In the genomic region with DNA sequence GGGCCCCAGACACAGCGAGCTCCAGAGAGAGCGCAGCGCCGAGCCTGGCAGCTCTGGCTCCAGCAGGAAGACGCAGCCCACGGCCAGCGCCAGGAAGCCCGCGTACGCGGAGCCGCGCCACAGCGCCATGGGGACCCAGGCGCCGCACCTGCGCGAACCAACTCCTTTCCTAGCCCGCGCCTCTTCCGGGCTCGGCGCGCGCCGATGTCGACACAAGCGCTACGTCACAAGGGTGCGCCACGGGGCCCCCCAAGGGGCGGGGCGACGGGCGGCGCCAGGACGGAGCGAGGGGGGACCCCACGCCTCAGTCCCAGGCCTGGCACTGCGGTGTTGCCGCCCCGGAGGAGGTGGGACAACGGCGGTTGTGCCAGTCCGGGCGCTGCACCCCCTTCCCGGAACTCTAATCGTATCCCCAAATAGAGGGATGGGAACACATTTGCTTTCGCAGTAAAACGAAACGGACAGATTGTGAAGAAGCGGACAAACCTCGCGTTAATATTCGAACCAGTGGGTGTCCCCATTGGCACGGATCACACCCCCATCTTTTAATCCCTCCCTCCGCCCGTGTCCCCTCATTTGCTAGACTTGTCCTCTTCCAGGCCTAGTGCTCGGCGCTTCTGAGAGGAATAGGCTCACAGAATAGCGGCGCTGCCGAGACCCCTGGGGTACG, we compare ENCODE assay signal across 1 cellular context.
A peak's percentile ranks its signal among the peaks of the same experiment; 100 is the strongest.
TF ChIP-seq lines count a peak whose summit lies in the region.

A gene (minus strand): TSS at position 196 of the 670 bp plus-strand sequence. CDS start 67 bp downstream, at position 129.

TF ChIP-seq in HepG2, 621 proteins besides CTCF, POLR2A, EP300 and RAD21 (continued from another document and continues in another):
- TF ChIP-seq MAFK (conservative IDR thresholded peaks at IDR 0.05 in 1 of 2, IDR thresholded peaks at IDR 0.05 in 1 of 2; ENCODE audit: low read length in 2 of 2) (no peak), ZNF225 (CRISPR knock-in tag; IDR thresholded peaks at IDR 0.05) (no peak), ZNF354B (CRISPR knock-in tag; IDR thresholded peaks at IDR 0.05) (no peak), ZNF24 (IDR thresholded peaks at IDR 0.05) (no peak), ZNF781 (CRISPR knock-in tag; IDR thresholded peaks at IDR 0.05; ENCODE audit: borderline replicate concordance, not compliant biosample characterization) (no peak), ZNF768 (CRISPR knock-in tag; IDR thresholded peaks at IDR 0.05) (peak; percentile 69; the same call in 1 of the 2 replicates), AGO1 (IDR thresholded peaks at IDR 0.05; ENCODE audit: low read depth, low read length, poor library complexity, severe bottlenecking) (peak; percentile 39), PCBP1 (IDR thresholded peaks at IDR 0.05; ENCODE audit: borderline replicate concordance, low read depth, low read length) (0 out of 2 replicates have a peak, but pooled peaks have one; percentile 58), ZNF883 (CRISPR knock-in tag; IDR thresholded peaks at IDR 0.05; ENCODE audit: not compliant biosample characterization) (no peak), ZNF619 (CRISPR knock-in tag; IDR thresholded peaks at IDR 0.05) (0 out of 2 replicates have a peak, but pooled peaks have one; percentile 73), MIER3 (CRISPR knock-in tag; IDR thresholded peaks at IDR 0.05; ENCODE audit: borderline replicate concordance) (peak; percentile 96; the same call in 1 of the 2 replicates), TCF12 (IDR thresholded peaks at IDR 0.05) (no peak), TCF12 (CRISPR knock-in tag; IDR thresholded peaks at IDR 0.05) (peak; percentile 73; the same call in 1 of the 2 replicates), CEBPB (IDR thresholded peaks at IDR 0.05; ENCODE audit: borderline replicate concordance, low read depth, low read length) (peak; percentile 59; the same call in 1 of the 2 replicates), NRL (CRISPR knock-in tag; IDR thresholded peaks at IDR 0.05; ENCODE audit: borderline replicate concordance) (peak; percentile 75; the same call in 1 of the 2 replicates), FOXK1 (CRISPR knock-in tag; IDR thresholded peaks at IDR 0.05; ENCODE audit: borderline replicate concordance, low read depth) (peak; percentile 96), POLR2G (IDR thresholded peaks at IDR 0.05; ENCODE audit: low read depth, low read length) (peak; percentile 93), BCL6 (CRISPR knock-in tag; IDR thresholded peaks at IDR 0.05) (peak; percentile 68), ZNF260 (CRISPR knock-in tag; IDR thresholded peaks at IDR 0.05; ENCODE audit: borderline replicate concordance, low read depth) (no peak), SRSF1 (optimal IDR thresholded peaks at IDR 0.05; ENCODE audit: low read depth, low read length) (no peak), ATRX (CRISPR knock-in tag; IDR thresholded peaks at IDR 0.05; ENCODE audit: borderline replicate concordance) (no peak), NFKBIZ (CRISPR knock-in tag; IDR thresholded peaks at IDR 0.05) (peak; percentile 55; the same call in 1 of the 2 replicates), MTF1 (CRISPR knock-in tag; IDR thresholded peaks at IDR 0.05) (0 out of 2 replicates have a peak, but pooled peaks have one; percentile 66), CREM (IDR thresholded peaks at IDR 0.05) (peak; percentile 97), CREM (CRISPR knock-in tag; IDR thresholded peaks at IDR 0.05) (peak; percentile 99)
- TF ChIP-seq, protein P1, sequence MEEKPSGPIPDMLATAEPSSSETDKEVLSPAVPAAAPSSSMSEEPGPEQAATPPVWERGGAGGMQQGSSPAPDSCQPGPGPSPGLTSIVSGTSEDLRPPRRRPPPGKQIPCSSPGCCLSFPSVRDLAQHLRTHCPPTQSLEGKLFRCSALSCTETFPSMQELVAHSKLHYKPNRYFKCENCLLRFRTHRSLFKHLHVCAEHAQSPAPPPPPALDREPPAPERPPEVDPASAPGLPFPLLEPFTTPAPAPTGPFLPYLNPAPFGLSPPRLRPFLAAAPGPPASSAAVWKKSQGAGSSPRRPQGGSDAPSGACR (CRISPR knock-in tag; IDR thresholded peaks at IDR 0.05): peak; percentile 65; the same call in 1 of the 2 replicates
- TF ChIP-seq, protein P2, sequence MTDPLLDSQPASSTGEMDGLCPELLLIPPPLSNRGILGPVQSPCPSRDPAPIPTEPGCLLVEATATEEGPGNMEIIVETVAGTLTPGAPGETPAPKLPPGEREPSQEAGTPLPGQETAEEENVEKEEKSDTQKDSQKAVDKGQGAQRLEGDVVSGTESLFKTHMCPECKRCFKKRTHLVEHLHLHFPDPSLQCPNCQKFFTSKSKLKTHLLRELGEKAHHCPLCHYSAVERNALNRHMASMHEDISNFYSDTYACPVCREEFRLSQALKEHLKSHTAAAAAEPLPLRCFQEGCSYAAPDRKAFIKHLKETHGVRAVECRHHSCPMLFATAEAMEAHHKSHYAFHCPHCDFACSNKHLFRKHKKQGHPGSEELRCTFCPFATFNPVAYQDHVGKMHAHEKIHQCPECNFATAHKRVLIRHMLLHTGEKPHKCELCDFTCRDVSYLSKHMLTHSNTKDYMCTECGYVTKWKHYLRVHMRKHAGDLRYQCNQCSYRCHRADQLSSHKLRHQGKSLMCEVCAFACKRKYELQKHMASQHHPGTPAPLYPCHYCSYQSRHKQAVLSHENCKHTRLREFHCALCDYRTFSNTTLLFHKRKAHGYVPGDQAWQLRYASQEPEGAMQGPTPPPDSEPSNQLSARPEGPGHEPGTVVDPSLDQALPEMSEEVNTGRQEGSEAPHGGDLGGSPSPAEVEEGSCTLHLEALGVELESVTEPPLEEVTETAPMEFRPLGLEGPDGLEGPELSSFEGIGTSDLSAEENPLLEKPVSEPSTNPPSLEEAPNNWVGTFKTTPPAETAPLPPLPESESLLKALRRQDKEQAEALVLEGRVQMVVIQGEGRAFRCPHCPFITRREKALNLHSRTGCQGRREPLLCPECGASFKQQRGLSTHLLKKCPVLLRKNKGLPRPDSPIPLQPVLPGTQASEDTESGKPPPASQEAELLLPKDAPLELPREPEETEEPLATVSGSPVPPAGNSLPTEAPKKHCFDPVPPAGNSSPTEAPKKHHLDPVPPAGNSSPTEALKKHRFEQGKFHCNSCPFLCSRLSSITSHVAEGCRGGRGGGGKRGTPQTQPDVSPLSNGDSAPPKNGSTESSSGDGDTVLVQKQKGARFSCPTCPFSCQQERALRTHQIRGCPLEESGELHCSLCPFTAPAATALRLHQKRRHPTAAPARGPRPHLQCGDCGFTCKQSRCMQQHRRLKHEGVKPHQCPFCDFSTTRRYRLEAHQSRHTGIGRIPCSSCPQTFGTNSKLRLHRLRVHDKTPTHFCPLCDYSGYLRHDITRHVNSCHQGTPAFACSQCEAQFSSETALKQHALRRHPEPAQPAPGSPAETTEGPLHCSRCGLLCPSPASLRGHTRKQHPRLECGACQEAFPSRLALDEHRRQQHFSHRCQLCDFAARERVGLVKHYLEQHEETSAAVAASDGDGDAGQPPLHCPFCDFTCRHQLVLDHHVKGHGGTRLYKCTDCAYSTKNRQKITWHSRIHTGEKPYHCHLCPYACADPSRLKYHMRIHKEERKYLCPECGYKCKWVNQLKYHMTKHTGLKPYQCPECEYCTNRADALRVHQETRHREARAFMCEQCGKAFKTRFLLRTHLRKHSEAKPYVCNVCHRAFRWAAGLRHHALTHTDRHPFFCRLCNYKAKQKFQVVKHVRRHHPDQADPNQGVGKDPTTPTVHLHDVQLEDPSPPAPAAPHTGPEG (CRISPR knock-in tag; IDR thresholded peaks at IDR 0.05): 0 out of 2 replicates have a peak, but pooled peaks have one; percentile 26
- TF ChIP-seq, protein P3, sequence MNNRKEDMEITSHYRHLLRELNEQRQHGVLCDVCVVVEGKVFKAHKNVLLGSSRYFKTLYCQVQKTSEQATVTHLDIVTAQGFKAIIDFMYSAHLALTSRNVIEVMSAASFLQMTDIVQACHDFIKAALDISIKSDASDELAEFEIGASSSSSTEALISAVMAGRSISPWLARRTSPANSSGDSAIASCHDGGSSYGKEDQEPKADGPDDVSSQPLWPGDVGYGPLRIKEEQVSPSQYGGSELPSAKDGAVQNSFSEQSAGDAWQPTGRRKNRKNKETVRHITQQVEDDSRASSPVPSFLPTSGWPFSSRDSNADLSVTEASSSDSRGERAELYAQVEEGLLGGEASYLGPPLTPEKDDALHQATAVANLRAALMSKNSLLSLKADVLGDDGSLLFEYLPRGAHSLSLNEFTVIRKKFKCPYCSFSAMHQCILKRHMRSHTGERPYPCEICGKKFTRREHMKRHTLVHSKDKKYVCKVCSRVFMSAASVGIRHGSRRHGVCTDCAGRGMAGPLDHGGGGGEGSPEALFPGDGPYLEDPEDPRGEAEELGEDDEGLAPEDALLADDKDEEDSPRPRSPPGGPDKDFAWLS (CRISPR knock-in tag; IDR thresholded peaks at IDR 0.05; ENCODE audit: borderline replicate concordance): no peak
- TF ChIP-seq, protein P4, sequence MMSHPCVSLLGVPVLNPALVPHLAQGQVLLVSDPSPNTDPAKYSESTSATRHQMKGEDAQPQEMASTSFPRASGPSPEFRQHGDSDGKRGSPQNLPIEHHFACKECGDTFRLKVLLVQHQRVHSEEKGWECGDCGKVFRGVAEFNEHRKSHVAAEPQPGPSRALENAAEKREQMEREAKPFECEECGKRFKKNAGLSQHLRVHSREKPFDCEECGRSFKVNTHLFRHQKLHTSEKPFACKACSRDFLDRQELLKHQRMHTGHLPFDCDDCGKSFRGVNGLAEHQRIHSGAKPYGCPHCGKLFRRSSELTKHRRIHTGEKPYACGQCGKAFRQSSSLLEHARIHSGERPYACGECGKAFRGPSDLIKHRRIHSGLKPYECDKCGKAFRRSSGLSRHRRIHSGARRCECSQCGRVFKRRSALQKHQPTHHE (CRISPR knock-in tag; IDR thresholded peaks at IDR 0.05; ENCODE audit: borderline replicate concordance): peak; percentile 79; the same call in 1 of the 2 replicates
- TF ChIP-seq, protein P5, sequence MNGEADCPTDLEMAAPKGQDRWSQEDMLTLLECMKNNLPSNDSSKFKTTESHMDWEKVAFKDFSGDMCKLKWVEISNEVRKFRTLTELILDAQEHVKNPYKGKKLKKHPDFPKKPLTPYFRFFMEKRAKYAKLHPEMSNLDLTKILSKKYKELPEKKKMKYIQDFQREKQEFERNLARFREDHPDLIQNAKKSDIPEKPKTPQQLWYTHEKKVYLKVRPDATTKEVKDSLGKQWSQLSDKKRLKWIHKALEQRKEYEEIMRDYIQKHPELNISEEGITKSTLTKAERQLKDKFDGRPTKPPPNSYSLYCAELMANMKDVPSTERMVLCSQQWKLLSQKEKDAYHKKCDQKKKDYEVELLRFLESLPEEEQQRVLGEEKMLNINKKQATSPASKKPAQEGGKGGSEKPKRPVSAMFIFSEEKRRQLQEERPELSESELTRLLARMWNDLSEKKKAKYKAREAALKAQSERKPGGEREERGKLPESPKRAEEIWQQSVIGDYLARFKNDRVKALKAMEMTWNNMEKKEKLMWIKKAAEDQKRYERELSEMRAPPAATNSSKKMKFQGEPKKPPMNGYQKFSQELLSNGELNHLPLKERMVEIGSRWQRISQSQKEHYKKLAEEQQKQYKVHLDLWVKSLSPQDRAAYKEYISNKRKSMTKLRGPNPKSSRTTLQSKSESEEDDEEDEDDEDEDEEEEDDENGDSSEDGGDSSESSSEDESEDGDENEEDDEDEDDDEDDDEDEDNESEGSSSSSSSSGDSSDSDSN (CRISPR knock-in tag; IDR thresholded peaks at IDR 0.05): peak; percentile 82
- TF ChIP-seq, protein P6, sequence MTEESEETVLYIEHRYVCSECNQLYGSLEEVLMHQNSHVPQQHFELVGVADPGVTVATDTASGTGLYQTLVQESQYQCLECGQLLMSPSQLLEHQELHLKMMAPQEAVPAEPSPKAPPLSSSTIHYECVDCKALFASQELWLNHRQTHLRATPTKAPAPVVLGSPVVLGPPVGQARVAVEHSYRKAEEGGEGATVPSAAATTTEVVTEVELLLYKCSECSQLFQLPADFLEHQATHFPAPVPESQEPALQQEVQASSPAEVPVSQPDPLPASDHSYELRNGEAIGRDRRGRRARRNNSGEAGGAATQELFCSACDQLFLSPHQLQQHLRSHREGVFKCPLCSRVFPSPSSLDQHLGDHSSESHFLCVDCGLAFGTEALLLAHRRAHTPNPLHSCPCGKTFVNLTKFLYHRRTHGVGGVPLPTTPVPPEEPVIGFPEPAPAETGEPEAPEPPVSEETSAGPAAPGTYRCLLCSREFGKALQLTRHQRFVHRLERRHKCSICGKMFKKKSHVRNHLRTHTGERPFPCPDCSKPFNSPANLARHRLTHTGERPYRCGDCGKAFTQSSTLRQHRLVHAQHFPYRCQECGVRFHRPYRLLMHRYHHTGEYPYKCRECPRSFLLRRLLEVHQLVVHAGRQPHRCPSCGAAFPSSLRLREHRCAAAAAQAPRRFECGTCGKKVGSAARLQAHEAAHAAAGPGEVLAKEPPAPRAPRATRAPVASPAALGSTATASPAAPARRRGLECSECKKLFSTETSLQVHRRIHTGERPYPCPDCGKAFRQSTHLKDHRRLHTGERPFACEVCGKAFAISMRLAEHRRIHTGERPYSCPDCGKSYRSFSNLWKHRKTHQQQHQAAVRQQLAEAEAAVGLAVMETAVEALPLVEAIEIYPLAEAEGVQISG (CRISPR knock-in tag; IDR thresholded peaks at IDR 0.05): peak; percentile 92
- TF ChIP-seq, protein P7, sequence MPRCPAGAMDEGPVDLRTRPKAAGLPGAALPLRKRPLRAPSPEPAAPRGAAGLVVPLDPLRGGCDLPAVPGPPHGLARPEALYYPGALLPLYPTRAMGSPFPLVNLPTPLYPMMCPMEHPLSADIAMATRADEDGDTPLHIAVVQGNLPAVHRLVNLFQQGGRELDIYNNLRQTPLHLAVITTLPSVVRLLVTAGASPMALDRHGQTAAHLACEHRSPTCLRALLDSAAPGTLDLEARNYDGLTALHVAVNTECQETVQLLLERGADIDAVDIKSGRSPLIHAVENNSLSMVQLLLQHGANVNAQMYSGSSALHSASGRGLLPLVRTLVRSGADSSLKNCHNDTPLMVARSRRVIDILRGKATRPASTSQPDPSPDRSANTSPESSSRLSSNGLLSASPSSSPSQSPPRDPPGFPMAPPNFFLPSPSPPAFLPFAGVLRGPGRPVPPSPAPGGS (CRISPR knock-in tag; IDR thresholded peaks at IDR 0.05): peak; percentile 82
- TF ChIP-seq, protein P8, sequence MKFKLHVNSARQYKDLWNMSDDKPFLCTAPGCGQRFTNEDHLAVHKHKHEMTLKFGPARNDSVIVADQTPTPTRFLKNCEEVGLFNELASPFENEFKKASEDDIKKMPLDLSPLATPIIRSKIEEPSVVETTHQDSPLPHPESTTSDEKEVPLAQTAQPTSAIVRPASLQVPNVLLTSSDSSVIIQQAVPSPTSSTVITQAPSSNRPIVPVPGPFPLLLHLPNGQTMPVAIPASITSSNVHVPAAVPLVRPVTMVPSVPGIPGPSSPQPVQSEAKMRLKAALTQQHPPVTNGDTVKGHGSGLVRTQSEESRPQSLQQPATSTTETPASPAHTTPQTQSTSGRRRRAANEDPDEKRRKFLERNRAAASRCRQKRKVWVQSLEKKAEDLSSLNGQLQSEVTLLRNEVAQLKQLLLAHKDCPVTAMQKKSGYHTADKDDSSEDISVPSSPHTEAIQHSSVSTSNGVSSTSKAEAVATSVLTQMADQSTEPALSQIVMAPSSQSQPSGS (CRISPR knock-in tag; IDR thresholded peaks at IDR 0.05): peak; percentile 60; the same call in 1 of the 2 replicates
- TF ChIP-seq, protein P9, sequence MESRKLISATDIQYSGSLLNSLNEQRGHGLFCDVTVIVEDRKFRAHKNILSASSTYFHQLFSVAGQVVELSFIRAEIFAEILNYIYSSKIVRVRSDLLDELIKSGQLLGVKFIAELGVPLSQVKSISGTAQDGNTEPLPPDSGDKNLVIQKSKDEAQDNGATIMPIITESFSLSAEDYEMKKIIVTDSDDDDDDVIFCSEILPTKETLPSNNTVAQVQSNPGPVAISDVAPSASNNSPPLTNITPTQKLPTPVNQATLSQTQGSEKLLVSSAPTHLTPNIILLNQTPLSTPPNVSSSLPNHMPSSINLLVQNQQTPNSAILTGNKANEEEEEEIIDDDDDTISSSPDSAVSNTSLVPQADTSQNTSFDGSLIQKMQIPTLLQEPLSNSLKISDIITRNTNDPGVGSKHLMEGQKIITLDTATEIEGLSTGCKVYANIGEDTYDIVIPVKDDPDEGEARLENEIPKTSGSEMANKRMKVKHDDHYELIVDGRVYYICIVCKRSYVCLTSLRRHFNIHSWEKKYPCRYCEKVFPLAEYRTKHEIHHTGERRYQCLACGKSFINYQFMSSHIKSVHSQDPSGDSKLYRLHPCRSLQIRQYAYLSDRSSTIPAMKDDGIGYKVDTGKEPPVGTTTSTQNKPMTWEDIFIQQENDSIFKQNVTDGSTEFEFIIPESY (CRISPR knock-in tag; IDR thresholded peaks at IDR 0.05): peak; percentile 37; the same call in 1 of the 2 replicates
